In the genomic region with DNA sequence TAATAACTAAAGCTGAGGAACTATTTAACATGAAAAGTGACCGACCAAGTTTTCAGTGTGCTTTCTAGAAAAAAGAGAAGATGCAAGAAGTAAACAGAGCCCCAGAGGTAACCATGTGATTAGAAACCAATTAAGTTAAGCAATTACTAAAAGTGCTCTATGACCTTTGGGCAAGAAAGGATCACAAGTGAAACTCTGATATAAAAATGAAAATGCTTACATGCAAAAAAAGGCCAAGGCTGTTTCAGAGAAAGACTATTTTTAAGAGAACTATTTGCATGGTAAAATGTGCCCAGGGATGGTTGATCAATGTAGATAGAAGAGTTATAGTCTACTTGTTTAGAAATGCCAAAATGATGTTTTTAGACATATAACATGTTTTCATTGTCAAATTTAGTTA, we compare ENCODE assay signal across 1 cellular context.
TF ChIP-seq lines count a peak whose summit lies in the region.

No MANE protein-coding gene starts in this region.

TF ChIP-seq in HCT116, 20 proteins besides CTCF, POLR2A, EP300 and RAD21 (continued from another document):
- TF ChIP-seq REST (IDR thresholded peaks at IDR 0.05; ENCODE audit: low read depth), result no peak
- TF ChIP-seq EZH2 (IDR thresholded peaks at IDR 0.05), result no peak
- TF ChIP-seq YY1 (IDR thresholded peaks at IDR 0.05; ENCODE audit: extremely low read depth, insufficient replicate concordance, low read depth, low read length), result no peak
- no peak for TF ChIP-seq ATF3 (IDR thresholded peaks at IDR 0.05)
- TF ChIP-seq ZFX (IDR thresholded peaks at IDR 0.05), result no peak
- no peak for TF ChIP-seq SP1 (IDR thresholded peaks at IDR 0.05; ENCODE audit: low read depth)
- TF ChIP-seq JUND (IDR thresholded peaks at IDR 0.05), result no peak
- TF ChIP-seq ELF1 (IDR thresholded peaks at IDR 0.05; ENCODE audit: borderline replicate concordance, low read depth), result no peak
- TF ChIP-seq TCF7L2 (IDR thresholded peaks at IDR 0.05; ENCODE audit: borderline replicate concordance, extremely low read depth, insufficient read depth, insufficient read length), result no peak
- no peak for TF ChIP-seq SIN3A (IDR thresholded peaks at IDR 0.05; ENCODE audit: low read depth)
